In genomic region chr3:114880078-114880477, GRCh38 we compare ENCODE assay signal across 12 cellular contexts.
A peak's percentile ranks its signal among the peaks of the same experiment; 100 is the strongest.
DNase-seq lines count a peak whose midpoint lies in the region; ATAC-seq and TF ChIP-seq lines count a peak whose summit lies in the region.
"Had no signal": no experiment of that assay in that cellular context is flagged by ENCODE, and none has a peak within 500 bp of the region (broad histone marks: within the 10 kb centered on the region; RNA-seq: fewer than 3 reads in every experiment).

No MANE protein-coding gene starts in this region.

- no peak overlapping the region for H3K4me3 ChIP-seq in astrocyte of the spinal cord (ENCODE audit: low read depth, low read length)
- H3K4me3 ChIP-seq in muscle layer of colon (ENCODE audit: low read depth in 1 of 2, low read length in 2 of 2): no peak overlapping the region
- H3K4me3 ChIP-seq: mucosa of descending colon, upper lobe of left lung had no signal

- H3K4me3 Mint-ChIP-seq in activated naive CD4-positive, alpha-beta T cell treated with anti-CD3 and anti-CD28 coated beads, Interleukin-2, amount 10 ng/mL, durations not matched to agents 7 days and 5 days: no peak overlapping the region
- H3K4me3 Mint-ChIP-seq: endodermal cell had no signal

- H3K4me1 Mint-ChIP-seq in activated naive CD4-positive, alpha-beta T cell treated with anti-CD3 and anti-CD28 coated beads, Interleukin-2, amount 10 ng/mL, durations not matched to agents 7 days and 5 days: no peaks in the 10 kb centered on the region

- no peaks in the 10 kb centered on the region for H3K36me3 ChIP-seq in muscle layer of colon (ENCODE audit: insufficient read depth, low read length)
- H3K36me3 ChIP-seq: upper lobe of left lung had no signal

- no peaks in the 10 kb centered on the region for H3K36me3 Mint-ChIP-seq in activated naive CD4-positive, alpha-beta T cell treated with anti-CD3 and anti-CD28 coated beads, Interleukin-2, amount 10 ng/mL, durations not matched to agents 7 days and 5 days

- H3K27me3 Mint-ChIP-seq in activated naive CD4-positive, alpha-beta T cell treated with anti-CD3 and anti-CD28 coated beads, Interleukin-2, amount 10 ng/mL, durations not matched to agents 7 days and 5 days: no peaks in the 10 kb centered on the region

- H3K27ac ChIP-seq in muscle layer of colon (ENCODE audit: low read depth, low read length): peak overlapping the region; percentile 6
- H3K27ac ChIP-seq: KMS-11, upper lobe of left lung had no signal

- no peak for TF ChIP-seq CTCF in astrocyte of the spinal cord (IDR thresholded peaks at IDR 0.05; ENCODE audit: low read depth, low read length)

- CTCF ChIA-PET in activated naive CD4-positive, alpha-beta T cell treated with anti-CD3 and anti-CD28 coated beads, Interleukin-2, amount 10 ng/mL, durations not matched to agents 7 days and 5 days (lab: Charles Lee): no interaction called here

- H3K4me1 ChIP-seq in muscle layer of colon (ENCODE audit: insufficient read depth, low read length): peaks cover 33% of the 10 kb centered on the region

- H3K9ac ChIP-seq in muscle layer of colon (ENCODE audit: low read length): no peak overlapping the region
- H3K9ac ChIP-seq: KMS-11 had no signal

- H3K9me3 ChIP-seq in muscle layer of colon (ENCODE audit: low read length): no peaks in the 10 kb centered on the region
- H3K9me3 ChIP-seq: mucosa of descending colon, upper lobe of left lung had no signal

- H3K27me3 ChIP-seq in muscle layer of colon (ENCODE audit: control insufficient read depth in 1 of 2, insufficient read depth in 2 of 2, low read length in 2 of 2): no peaks in the 10 kb centered on the region
- H3K27me3 ChIP-seq: upper lobe of left lung had no signal

- ATAC-seq in GM19467 (IDR thresholded peaks at IDR 0.05; ENCODE audit: unreplicated experiment): no peak
- ATAC-seq: mucosa of descending colon had no signal

- H3K27ac Mint-ChIP-seq in activated naive CD4-positive, alpha-beta T cell treated with anti-CD3 and anti-CD28 coated beads, Interleukin-2, amount 10 ng/mL, durations not matched to agents 7 days and 5 days: no peak overlapping the region
- H3K27ac Mint-ChIP-seq: endodermal cell had no signal

- H3K9me3 Mint-ChIP-seq in activated naive CD4-positive, alpha-beta T cell treated with anti-CD3 and anti-CD28 coated beads, Interleukin-2, amount 10 ng/mL, durations not matched to agents 7 days and 5 days: no peaks in the 10 kb centered on the region
- H3K9me3 Mint-ChIP-seq: endodermal cell had no signal

- in situ Hi-C loops in astrocyte of the spinal cord (cut with HindIII; ENCODE audit: low sequenced_read_pairs): no loop called here

- peak; percentile 88 for DNase-seq in DMS79 (lab: John Stamatoyannopoulos, UW)
- DNase-seq in NCI-H1930 (lab: John Stamatoyannopoulos, UW): peak; percentile 78 to 84
- peak; percentile 61 for DNase-seq in astrocyte of the spinal cord (ENCODE audit: low read depth, low spot score)
- no peak for DNase-seq in NOMO-1 treated with DMSO at 0.1 percent for 48 hours (lab: John Stamatoyannopoulos, UW; ENCODE audit: unreplicated experiment)
- no peak for DNase-seq in activated naive CD4-positive, alpha-beta T cell treated with anti-CD3 and anti-CD28 coated beads, Interleukin-2, amount 10 ng/mL, durations not matched to agents 7 days and 5 days
- DNase-seq in dermis blood vessel endothelial cell: no peak
- DNase-seq: endodermal cell, mucosa of descending colon, upper lobe of left lung had no signal

Comparison
In these comparisons a context has a peak if more than half of its experiments do, and no peak if none do; other contexts are left out.
1. DNase-seq: peak in DMS79 (single experiment), NCI-H1930 (2 of 2) and astrocyte of the spinal cord (single experiment); none in NOMO-1 treated with DMSO at 0.1 percent for 48 hours (single experiment), activated naive CD4-positive, alpha-beta T cell treated with anti-CD3 and anti-CD28 coated beads, Interleukin-2, amount 10 ng/mL, durations not matched to agents 7 days and 5 days (single experiment) and dermis blood vessel endothelial cell (single experiment).